ENCODE assay signal across 8 cellular contexts in the genomic region with DNA sequence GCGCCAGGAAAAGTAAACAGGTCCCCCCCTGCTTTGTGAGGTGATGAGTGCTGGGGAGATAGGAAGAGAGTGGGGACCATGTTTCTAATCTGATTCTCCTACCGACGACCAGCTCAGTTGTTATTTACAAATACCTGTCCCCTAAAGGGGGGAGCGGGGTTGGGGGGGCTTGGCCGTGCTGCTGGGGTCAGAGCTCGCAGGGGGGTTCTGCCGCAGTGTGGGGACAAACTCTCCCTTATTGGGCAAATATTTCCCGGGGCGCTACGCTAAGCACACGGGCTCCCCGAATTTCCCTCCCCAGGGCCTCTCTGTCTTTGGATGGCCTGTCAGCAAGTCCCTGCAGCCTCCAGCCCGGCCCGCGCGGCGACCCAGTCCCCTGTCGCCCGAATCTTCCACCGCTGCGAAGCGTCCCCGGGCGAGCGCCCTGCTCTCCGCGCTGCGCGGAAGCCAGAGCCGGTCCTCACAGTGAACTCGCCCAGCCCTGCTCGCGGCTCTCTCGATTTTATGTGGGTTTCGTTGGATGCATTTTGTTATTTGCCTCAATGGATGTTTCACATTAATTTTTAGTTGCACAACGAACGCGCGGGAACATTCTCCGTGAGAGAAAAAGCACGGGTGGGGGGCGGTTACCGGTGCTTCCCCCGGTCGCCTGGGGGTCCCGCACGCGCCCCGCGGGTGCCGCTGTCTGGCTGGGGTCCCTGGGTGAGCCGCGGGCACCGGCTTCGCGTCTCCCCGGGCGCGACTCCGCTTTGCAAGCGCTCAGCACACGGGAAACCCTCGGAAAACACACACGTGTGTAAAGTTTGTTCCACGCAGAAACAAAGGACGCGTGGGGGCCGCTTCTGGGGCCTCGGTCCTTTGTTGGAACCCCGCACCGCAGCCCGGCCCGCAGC. TPM values are rescaled to one million over a fixed set of nuclear protein-coding genes. Genes with fewer than 3 reads are reported as not detected.
DNase-seq lines count a peak whose midpoint lies in the region; ATAC-seq and TF ChIP-seq lines count a peak whose summit lies in the region.

No MANE protein-coding gene starts in this region.

- peaks cover 6% of the 10 kb centered on the region; the same call in 1 of the 2 replicates for H3K36me3 ChIP-seq in SJCRH30

- intact Hi-C loops in Right ventricle myocardium superior (cut with DNase I), result loop anchor here (10.0 kb wide), 1 partner anchor 405 kb away; no protein-coding TSS in a partner anchor

- no peak overlapping the region for H3K27ac ChIP-seq in HL-60 (replicated peaks)
- H3K27ac ChIP-seq in SJCRH30, result no peak overlapping the region

- H3K9me3 ChIP-seq in SJCRH30 (replicated peaks), result no peaks in the 10 kb centered on the region

- no peaks in the 10 kb centered on the region; the same call in none of the 2 replicates for H3K4me1 ChIP-seq in SJCRH30

- H3K4me3 ChIP-seq in HL-60 (replicated peaks; ENCODE audit: insufficient read depth, low read length), result peak overlapping the region; percentile 100
- peak overlapping the region; percentile 43 for H3K4me3 ChIP-seq in retinal pigment epithelial cell (ENCODE audit: low read length)
- H3K4me3 ChIP-seq in SJCRH30, result no peak overlapping the region

- no peaks in the 10 kb centered on the region for H3K27me3 ChIP-seq in HL-60 (ENCODE audit: insufficient read depth, poor library complexity, severe bottlenecking)
- no peaks in the 10 kb centered on the region for H3K27me3 ChIP-seq in SJCRH30

- no peak for TF ChIP-seq CTCF in HL-60 (IDR thresholded peaks at IDR 0.05; ENCODE audit: insufficient read depth, low read length)
- TF ChIP-seq CTCF in retinal pigment epithelial cell (conservative IDR thresholded peaks at IDR 0.05; ENCODE audit: low read depth, low read length), result no peak

- DNase-seq in HL-60 (ENCODE audit: low read depth in 1 of 2, low spot score in 1 of 2) (no peak), activated T-helper 1 cell treated with Interleukin-2 at 50 U/mL for 16 hours (ENCODE audit: low read depth) (peak; percentile 24), Right ventricle myocardium superior (peak; percentile 63), retinal pigment epithelial cell (ENCODE audit: low read depth) (no peak), SJCRH30 (no peak), iPS-NIHi7 (ENCODE audit: extremely low spot score) (no peak)

- ATAC-seq in Right ventricle myocardium superior (ENCODE audit: poor library complexity) (no peak), HG03280 (IDR thresholded peaks at IDR 0.05; ENCODE audit: unreplicated experiment) (no peak), HG03460 (IDR thresholded peaks at IDR 0.05; ENCODE audit: unreplicated experiment) (no peak)

RNA-seq across cellular contexts. Expression of a gene that starts 1.5 kb away (rescaled TPM):
- 21.8 TPM for total RNA-seq in Right ventricle myocardium superior
- total RNA-seq in SJCRH30 (2014; rRNA removed; shearing (Covaris generic)), result 28.4 and 38.0 TPM in 2 replicates

RNA-seq across cellular contexts. Expression of a gene that starts 43.1 kb away (rescaled TPM):
- 24.4 TPM for total RNA-seq in Right ventricle myocardium superior
- 3.9 and 6.3 TPM in 2 replicates for total RNA-seq in SJCRH30 (2014; rRNA removed; shearing (Covaris generic))

Comparison
In these comparisons a context has a peak if more than half of its experiments do, and no peak if none do; other contexts are left out.
1. DNase-seq: peak in activated T-helper 1 cell treated with Interleukin-2 at 50 U/mL for 16 hours (single experiment) and Right ventricle myocardium superior (single experiment); none in HL-60 (0 of 2), retinal pigment epithelial cell (single experiment), SJCRH30 (0 of 2) and iPS-NIHi7 (single experiment).